20 cellular contexts compared by ENCODE assay signal in genomic region chr2:164763431-164763830, GRCh38.
"Had no signal": no experiment of that assay in that cellular context is flagged by ENCODE, and none has a peak within 500 bp of the region (broad histone marks: within the 10 kb centered on the region; RNA-seq: fewer than 3 reads in every experiment).

No MANE protein-coding gene starts in this region.

- DNase-seq: KBM-7, MG63, NCI-H1092, NCI-H1436, NCI-H187, NCI-H2081 treated with DMSO at 0.1 percent for 48 hours, NCI-H2171, NCI-H226, NCI-H446, NCI-H510A, NCI-H524 treated with DMSO at 0.1 percent for 48 hours, NCI-H69, NCI-H774, PC-3, SHP77 treated with DMSO at 0.1 percent for 48 hours, SJCRH30 had no signal

- H3K9me3 ChIP-seq: MG63, SJCRH30 had no signal

- H3K4me3 ChIP-seq: MG63, SJCRH30 had no signal

- H3K27me3 Mint-ChIP-seq: IgD-negative memory B cell had no signal

- H3K27me3 ChIP-seq: MG63, SJCRH30 had no signal

- H3K27ac ChIP-seq: SJCRH30 had no signal

- H3K9me3 Mint-ChIP-seq: IgD-negative memory B cell had no signal

- H3K36me3 ChIP-seq: MG63, SJCRH30 had no signal

- H3K36me3 Mint-ChIP-seq: IgD-negative memory B cell had no signal

- ATAC-seq: Panc1, PC-3, Right ventricle myocardium inferior, SK-N-SH treated with all-trans-retinoic acid at 6 μM for 48 hours had no signal
